ENCODE assay signal across 1 cellular context in genomic region chr1:243973169-243973568, GRCh38.
TF ChIP-seq lines count a peak whose summit lies in the region.

No MANE protein-coding gene starts in this region.

TF ChIP-seq in GM23338, 12 proteins besides CTCF, POLR2A, EP300 and RAD21 (continued from another document):
- no peak for TF ChIP-seq ZNF462 (CRISPR knock-in tag; IDR thresholded peaks at IDR 0.05)
- TF ChIP-seq ZNF331 (CRISPR knock-in tag; IDR thresholded peaks at IDR 0.05; ENCODE audit: low read depth): no peak
- TF ChIP-seq CREB1 (CRISPR knock-in tag; IDR thresholded peaks at IDR 0.05; ENCODE audit: low read depth): no peak
- TF ChIP-seq STAT1 (IDR thresholded peaks at IDR 0.05; ENCODE audit: unreplicated experiment): no peak
TF ChIP-seq in GM23338: peak in this region for 0.
